4 cellular contexts compared by ENCODE assay signal in genomic region chr9:97130864-97131263, GRCh38.
A peak's percentile ranks its signal among the peaks of the same experiment; 100 is the strongest.
DNase-seq lines count a peak whose midpoint lies in the region; ATAC-seq and TF ChIP-seq lines count a peak whose summit lies in the region.
"Not testable (repeated sequence)": the region's sequence is repeated elsewhere in the genome, so short reads cannot be mapped to it uniquely, and the experiment has no call there.

No MANE protein-coding gene starts in this region.

- CTCF ChIA-PET in WTC11 (lab: Charles Lee), result not testable (repeated sequence)

- not testable (repeated sequence) for H2AK5ac ChIP-seq in H9 (ENCODE audit: insufficient read length, low read length); mesendoderm (ENCODE audit: low read length); neuronal stem cell (ENCODE audit: low read depth, low read length)

- not testable (repeated sequence) for H3K27ac ChIP-seq in H9 (ENCODE audit: insufficient read length, low read depth, low read length); mesendoderm (ENCODE audit: low read depth, low read length); neuronal stem cell (replicated peaks; ENCODE audit: low read length)

- H3K4me2 ChIP-seq in H9 (ENCODE audit: insufficient read depth, insufficient read length, low read length); mesendoderm (ENCODE audit: low read length); neuronal stem cell (ENCODE audit: insufficient read depth, low read length, poor library complexity, severe bottlenecking): not testable (repeated sequence)

- not testable (repeated sequence) for H3K56ac ChIP-seq in H9 (ENCODE audit: insufficient read length, low read depth, low read length); mesendoderm (ENCODE audit: low read length)

- H3K14ac ChIP-seq in H9 (ENCODE audit: insufficient read depth, low read length); neuronal stem cell (ENCODE audit: low read length): not testable (repeated sequence)

- not testable (repeated sequence) for H3T11ph ChIP-seq in H9 (ENCODE audit: low read length)

- H3K27ac Mint-ChIP-seq in H9 (peak overlapping the region in 2 of 3 experiments; percentile 20 to 39; a peak in 2 of 7 replicates), WTC11 (peak overlapping the region; percentile 19; the same call in 1 of the 2 replicates)

- not testable (repeated sequence) for H3K36me3 ChIP-seq in mesendoderm (ENCODE audit: control insufficient read depth, insufficient read depth, low read length); neuronal stem cell (replicated peaks in 1 of 2; ENCODE audit: control insufficient read depth in 2 of 2, insufficient read depth in 2 of 2, low read length in 2 of 2)

- H4K20me1 ChIP-seq in H9 (ENCODE audit: control insufficient read depth, insufficient read depth, insufficient read length), result not testable (repeated sequence)

- H2BK12ac ChIP-seq in H9 (ENCODE audit: insufficient read length, low read depth, low read length); neuronal stem cell (ENCODE audit: low read length): not testable (repeated sequence)

- POLR2A ChIA-PET in WTC11 (lab: Charles Lee), result not testable (repeated sequence)

- H3K79me2 ChIP-seq in H9 (ENCODE audit: insufficient read depth, low read length); mesendoderm (ENCODE audit: control insufficient read depth, insufficient read depth, low read length): not testable (repeated sequence)

- not testable (repeated sequence) for H2BK120ac ChIP-seq in H9 (ENCODE audit: low read depth, low read length, poor library complexity, severe bottlenecking); mesendoderm (ENCODE audit: low read depth, low read length); neuronal stem cell (ENCODE audit: low read depth, low read length)

- WGBS in H9 (ENCODE audit: extremely low coverage, insufficient read length, low lambda C conversion rate), result no CpG with 5 or more reads among the region's 16 CpGs
- no CpG with 5 or more reads among the region's 16 CpGs for WGBS in mesendoderm (ENCODE audit: extremely low coverage, insufficient coverage, low lambda C conversion rate)
- no CpG with 5 or more reads among the region's 16 CpGs for WGBS in neuronal stem cell (ENCODE audit: extremely low coverage in 2 of 2, insufficient read length in 2 of 2, insufficient replicate concordance in 1 of 2), 2 donors

- peak overlapping the region in 1 of 2 experiments; percentile 44; a peak in 1 of 5 replicates for H3K4me3 Mint-ChIP-seq in H9
- not testable (repeated sequence) for H3K4me3 Mint-ChIP-seq in WTC11

- not testable (repeated sequence) for H2BK15ac ChIP-seq in H9 (ENCODE audit: low read depth, low read length); mesendoderm (replicated peaks; ENCODE audit: low read depth); neuronal stem cell (ENCODE audit: low read length)

- not testable (repeated sequence) for DNase-seq in H9; WTC11 (ENCODE audit: low spot score); neuronal stem cell (ENCODE audit: low spot score)
- peak; percentile 11 for DNase-seq in mesendoderm

- not testable (repeated sequence) for H3K9ac ChIP-seq in H9 (ENCODE audit: extremely low read depth, insufficient read length, low read length); mesendoderm (ENCODE audit: low read length); neuronal stem cell (ENCODE audit: low read depth, low read length, poor library complexity)

- not testable (repeated sequence) for H3K27me3 Mint-ChIP-seq in H9 (ENCODE audit: low read depth); WTC11 (ENCODE audit: low read depth)

- not testable (repeated sequence) for H3K4me3 ChIP-seq in mesendoderm (ENCODE audit: low read length); neuronal stem cell (ENCODE audit: low read length in 2 of 2)

- H3K36me3 Mint-ChIP-seq in H9 (ENCODE audit: insufficient read depth in 1 of 3, low read depth in 3 of 3) (peaks cover 78 to 96% (median 92%) of the 10 kb centered on the region in 3 experiments), WTC11 (peaks cover 86% of the 10 kb centered on the region)

- H3K9me3 ChIP-seq in H9 (ENCODE audit: control insufficient read depth, low read depth, low read length); neuronal stem cell (replicated peaks in 1 of 2; ENCODE audit: control insufficient read depth in 2 of 2, insufficient read depth in 1 of 2, low read depth in 1 of 2, low read length in 2 of 2): not testable (repeated sequence)

- H2BK5ac ChIP-seq in H9 (ENCODE audit: insufficient read length, low read length); mesendoderm (ENCODE audit: low read length); neuronal stem cell (ENCODE audit: low read length): not testable (repeated sequence)

- not testable (repeated sequence) for H3K23ac ChIP-seq in H9 (ENCODE audit: insufficient read length, low read depth, low read length); mesendoderm (ENCODE audit: low read length)
- H3K23ac ChIP-seq in neuronal stem cell (ENCODE audit: low read depth, low read length, poor library complexity), result peak overlapping the region; percentile 55

- not testable (repeated sequence) for H2AFZ ChIP-seq in H9 (ENCODE audit: low read length); neuronal stem cell (ENCODE audit: low read length)

- not testable (repeated sequence) for H4K8ac ChIP-seq in H9 (replicated peaks; ENCODE audit: insufficient read length, low read depth, low read length); mesendoderm (ENCODE audit: low read depth, low read length); neuronal stem cell (ENCODE audit: low read depth, low read length)

- H3K18ac ChIP-seq in H9 (ENCODE audit: insufficient read length, low read depth, low read length); mesendoderm (ENCODE audit: low read length); neuronal stem cell (ENCODE audit: low read length): not testable (repeated sequence)

- not testable (repeated sequence) for H3K27me3 ChIP-seq in H9 (ENCODE audit: insufficient read depth, low read length); mesendoderm (ENCODE audit: insufficient read depth, low read length, poor library complexity); neuronal stem cell (ENCODE audit: control insufficient read depth in 3 of 3, insufficient read depth in 3 of 3, low read depth in 1 of 3, low read length in 3 of 3)

- not testable (repeated sequence) for H3K23me2 ChIP-seq in H9 (ENCODE audit: insufficient read length, low read depth, low read length, poor library complexity, severe bottlenecking)

- TF ChIP-seq CTCF in H9 (conservative IDR thresholded peaks at IDR 0.05); WTC11 (IDR thresholded peaks at IDR 0.05): not testable (repeated sequence)

- H3K4me1 Mint-ChIP-seq in H9, WTC11: not testable (repeated sequence)

- H3K4ac ChIP-seq in H9 (ENCODE audit: low read depth, low read length); mesendoderm (ENCODE audit: low read depth, low read length); neuronal stem cell (ENCODE audit: low read length): not testable (repeated sequence)

- H3K9me3 Mint-ChIP-seq in H9, result not testable (repeated sequence)
- H3K9me3 Mint-ChIP-seq in WTC11, result peaks cover 30% of the 10 kb centered on the region

- not testable (repeated sequence) for H2BK20ac ChIP-seq in H9 (ENCODE audit: low read depth, low read length, poor library complexity, severe bottlenecking)

- H4K5ac ChIP-seq in H9 (ENCODE audit: insufficient read length, low read depth, low read length); mesendoderm (ENCODE audit: low read length): not testable (repeated sequence)

- not testable (repeated sequence) for H3K79me1 ChIP-seq in H9 (ENCODE audit: insufficient read depth, low read depth, low read length, poor library complexity, severe bottlenecking); mesendoderm (ENCODE audit: low read length); neuronal stem cell (ENCODE audit: low read depth, low read length)

- not testable (repeated sequence) for H3K4me1 ChIP-seq in H9 (ENCODE audit: insufficient read depth, low read length); mesendoderm (ENCODE audit: control insufficient read depth, low read depth, low read length); neuronal stem cell (ENCODE audit: control insufficient read depth in 2 of 2, insufficient read depth in 1 of 2, low read depth in 1 of 2, low read length in 2 of 2)

- not testable (repeated sequence) for H4K91ac ChIP-seq in H9 (ENCODE audit: insufficient read length, low read depth, low read length); neuronal stem cell (ENCODE audit: low read depth, low read length, poor library complexity)

- not testable (repeated sequence) for ATAC-seq in WTC11
